ENCODE assay signal across 1 cellular context in the genomic region with DNA sequence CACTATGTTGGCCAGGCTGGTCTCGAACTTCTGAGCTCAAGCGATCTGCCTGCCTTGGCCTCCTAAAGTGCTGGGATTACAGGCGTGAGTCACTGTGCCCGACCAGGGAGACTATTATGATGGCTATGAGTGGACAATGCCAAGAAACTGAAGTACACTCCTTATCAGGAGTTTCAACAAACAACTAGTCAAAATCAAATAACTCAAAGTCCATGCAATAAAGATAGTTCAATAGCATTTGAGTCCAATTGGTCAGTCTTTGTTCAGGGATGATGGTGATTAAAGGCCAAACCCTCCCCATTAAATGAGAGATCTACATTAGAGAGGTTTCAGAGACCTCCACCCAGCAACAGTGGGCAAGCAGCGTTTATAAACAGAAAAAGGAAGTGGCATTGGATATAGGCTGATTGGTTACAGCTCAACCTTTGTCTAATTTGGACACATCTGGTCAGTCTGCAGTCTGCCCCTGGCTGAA.
TF ChIP-seq lines count a peak whose summit lies in the region.

No MANE protein-coding gene starts in this region.

TF ChIP-seq in HepG2, 621 proteins besides CTCF, POLR2A, EP300 and RAD21 (continued from another document):
- TF ChIP-seq, protein P1, sequence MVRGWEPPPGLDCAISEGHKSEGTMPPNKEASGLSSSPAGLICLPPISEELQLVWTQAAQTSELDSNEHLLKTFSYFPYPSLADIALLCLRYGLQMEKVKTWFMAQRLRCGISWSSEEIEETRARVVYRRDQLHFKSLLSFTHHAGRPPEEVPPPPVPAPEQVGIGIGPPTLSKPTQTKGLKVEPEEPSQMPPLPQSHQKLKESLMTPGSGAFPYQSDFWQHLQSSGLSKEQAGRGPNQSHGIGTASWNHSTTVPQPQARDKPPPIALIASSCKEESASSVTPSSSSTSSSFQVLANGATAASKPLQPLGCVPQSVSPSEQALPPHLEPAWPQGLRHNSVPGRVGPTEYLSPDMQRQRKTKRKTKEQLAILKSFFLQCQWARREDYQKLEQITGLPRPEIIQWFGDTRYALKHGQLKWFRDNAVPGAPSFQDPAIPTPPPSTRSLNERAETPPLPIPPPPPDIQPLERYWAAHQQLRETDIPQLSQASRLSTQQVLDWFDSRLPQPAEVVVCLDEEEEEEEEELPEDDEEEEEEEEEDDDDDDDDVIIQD (CRISPR knock-in tag; IDR thresholded peaks at IDR 0.05; ENCODE audit: low read depth): peak; percentile 18; the same call in 1 of the 2 replicates
- TF ChIP-seq NCOR1 (IDR thresholded peaks at IDR 0.05; ENCODE audit: borderline replicate concordance, low read length): peak; percentile 69; the same call in 1 of the 2 replicates
- 0 out of 2 replicates have a peak, but pooled peaks have one; percentile 14 for TF ChIP-seq BCL6 (CRISPR knock-in tag; IDR thresholded peaks at IDR 0.05)
- no peak for TF ChIP-seq FOXA1 (IDR thresholded peaks at IDR 0.05)
- 0 out of 2 replicates have a peak, but pooled peaks have one; percentile 15 for TF ChIP-seq FOXA1 (CRISPR knock-in tag; IDR thresholded peaks at IDR 0.05)
- TF ChIP-seq, protein P2, sequence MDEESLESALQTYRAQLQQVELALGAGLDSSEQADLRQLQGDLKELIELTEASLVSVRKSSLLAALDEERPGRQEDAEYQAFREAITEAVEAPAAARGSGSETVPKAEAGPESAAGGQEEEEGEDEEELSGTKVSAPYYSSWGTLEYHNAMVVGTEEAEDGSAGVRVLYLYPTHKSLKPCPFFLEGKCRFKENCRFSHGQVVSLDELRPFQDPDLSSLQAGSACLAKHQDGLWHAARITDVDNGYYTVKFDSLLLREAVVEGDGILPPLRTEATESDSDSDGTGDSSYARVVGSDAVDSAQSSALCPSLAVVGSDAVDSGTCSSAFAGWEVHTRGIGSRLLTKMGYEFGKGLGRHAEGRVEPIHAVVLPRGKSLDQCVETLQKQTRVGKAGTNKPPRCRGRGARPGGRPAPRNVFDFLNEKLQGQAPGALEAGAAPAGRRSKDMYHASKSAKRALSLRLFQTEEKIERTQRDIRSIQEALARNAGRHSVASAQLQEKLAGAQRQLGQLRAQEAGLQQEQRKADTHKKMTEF (CRISPR knock-in tag; IDR thresholded peaks at IDR 0.05): peak; percentile 45; the same call in 1 of the 2 replicates
- TF ChIP-seq, protein P3, sequence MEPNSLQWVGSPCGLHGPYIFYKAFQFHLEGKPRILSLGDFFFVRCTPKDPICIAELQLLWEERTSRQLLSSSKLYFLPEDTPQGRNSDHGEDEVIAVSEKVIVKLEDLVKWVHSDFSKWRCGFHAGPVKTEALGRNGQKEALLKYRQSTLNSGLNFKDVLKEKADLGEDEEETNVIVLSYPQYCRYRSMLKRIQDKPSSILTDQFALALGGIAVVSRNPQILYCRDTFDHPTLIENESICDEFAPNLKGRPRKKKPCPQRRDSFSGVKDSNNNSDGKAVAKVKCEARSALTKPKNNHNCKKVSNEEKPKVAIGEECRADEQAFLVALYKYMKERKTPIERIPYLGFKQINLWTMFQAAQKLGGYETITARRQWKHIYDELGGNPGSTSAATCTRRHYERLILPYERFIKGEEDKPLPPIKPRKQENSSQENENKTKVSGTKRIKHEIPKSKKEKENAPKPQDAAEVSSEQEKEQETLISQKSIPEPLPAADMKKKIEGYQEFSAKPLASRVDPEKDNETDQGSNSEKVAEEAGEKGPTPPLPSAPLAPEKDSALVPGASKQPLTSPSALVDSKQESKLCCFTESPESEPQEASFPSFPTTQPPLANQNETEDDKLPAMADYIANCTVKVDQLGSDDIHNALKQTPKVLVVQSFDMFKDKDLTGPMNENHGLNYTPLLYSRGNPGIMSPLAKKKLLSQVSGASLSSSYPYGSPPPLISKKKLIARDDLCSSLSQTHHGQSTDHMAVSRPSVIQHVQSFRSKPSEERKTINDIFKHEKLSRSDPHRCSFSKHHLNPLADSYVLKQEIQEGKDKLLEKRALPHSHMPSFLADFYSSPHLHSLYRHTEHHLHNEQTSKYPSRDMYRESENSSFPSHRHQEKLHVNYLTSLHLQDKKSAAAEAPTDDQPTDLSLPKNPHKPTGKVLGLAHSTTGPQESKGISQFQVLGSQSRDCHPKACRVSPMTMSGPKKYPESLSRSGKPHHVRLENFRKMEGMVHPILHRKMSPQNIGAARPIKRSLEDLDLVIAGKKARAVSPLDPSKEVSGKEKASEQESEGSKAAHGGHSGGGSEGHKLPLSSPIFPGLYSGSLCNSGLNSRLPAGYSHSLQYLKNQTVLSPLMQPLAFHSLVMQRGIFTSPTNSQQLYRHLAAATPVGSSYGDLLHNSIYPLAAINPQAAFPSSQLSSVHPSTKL (CRISPR knock-in tag; IDR thresholded peaks at IDR 0.05): peak; percentile 50; the same call in 1 of the 2 replicates
- TF ChIP-seq, protein P4, sequence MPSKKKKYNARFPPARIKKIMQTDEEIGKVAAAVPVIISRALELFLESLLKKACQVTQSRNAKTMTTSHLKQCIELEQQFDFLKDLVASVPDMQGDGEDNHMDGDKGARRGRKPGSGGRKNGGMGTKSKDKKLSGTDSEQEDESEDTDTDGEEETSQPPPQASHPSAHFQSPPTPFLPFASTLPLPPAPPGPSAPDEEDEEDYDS (CRISPR knock-in tag; IDR thresholded peaks at IDR 0.05): 0 out of 2 replicates have a peak, but pooled peaks have one; percentile 19
- no peak for TF ChIP-seq CBX2 (IDR thresholded peaks at IDR 0.05; ENCODE audit: low read depth, low read length)
- TF ChIP-seq CBX2 (CRISPR knock-in tag; IDR thresholded peaks at IDR 0.05; ENCODE audit: low read depth): no peak
- TF ChIP-seq CC2D1A (CRISPR knock-in tag; IDR thresholded peaks at IDR 0.05): no peak
- no peak for TF ChIP-seq NFIB (CRISPR knock-in tag; IDR thresholded peaks at IDR 0.05; ENCODE audit: borderline replicate concordance)
- TF ChIP-seq MTF1 (CRISPR knock-in tag; IDR thresholded peaks at IDR 0.05): no peak
- TF ChIP-seq, protein P5, sequence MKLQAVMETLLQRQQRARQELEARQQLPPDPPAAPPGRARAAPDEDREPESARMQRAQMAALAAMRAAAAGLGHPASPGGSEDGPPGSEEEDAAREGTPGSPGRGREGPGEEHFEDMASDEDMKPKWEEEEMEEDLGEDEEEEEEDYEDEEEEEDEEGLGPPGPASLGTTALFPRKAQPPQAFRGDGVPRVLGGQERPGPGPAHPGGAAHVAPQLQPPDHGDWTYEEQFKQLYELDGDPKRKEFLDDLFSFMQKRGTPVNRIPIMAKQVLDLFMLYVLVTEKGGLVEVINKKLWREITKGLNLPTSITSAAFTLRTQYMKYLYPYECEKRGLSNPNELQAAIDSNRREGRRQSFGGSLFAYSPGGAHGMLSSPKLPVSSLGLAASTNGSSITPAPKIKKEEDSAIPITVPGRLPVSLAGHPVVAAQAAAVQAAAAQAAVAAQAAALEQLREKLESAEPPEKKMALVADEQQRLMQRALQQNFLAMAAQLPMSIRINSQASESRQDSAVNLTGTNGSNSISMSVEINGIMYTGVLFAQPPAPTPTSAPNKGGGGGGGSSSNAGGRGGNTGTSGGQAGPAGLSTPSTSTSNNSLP (IDR thresholded peaks at IDR 0.05; ENCODE audit: low read depth, low read length): peak; percentile 91
- peak; percentile 31; the same call in 1 of the 2 replicates for TF ChIP-seq MIXL1 (CRISPR knock-in tag; IDR thresholded peaks at IDR 0.05)
- peak; percentile 13; the same call in 1 of the 2 replicates for TF ChIP-seq RFX5 (IDR thresholded peaks at IDR 0.05; ENCODE audit: low read depth, low read length)
- no peak for TF ChIP-seq MAFF (IDR thresholded peaks at IDR 0.05; ENCODE audit: low read depth, low read length)
- no peak for TF ChIP-seq FOXP1 (IDR thresholded peaks at IDR 0.05)
- TF ChIP-seq FOXP1 (CRISPR knock-in tag; IDR thresholded peaks at IDR 0.05): peak; percentile 41; the same call in 1 of the 2 replicates
- TF ChIP-seq, protein P6, sequence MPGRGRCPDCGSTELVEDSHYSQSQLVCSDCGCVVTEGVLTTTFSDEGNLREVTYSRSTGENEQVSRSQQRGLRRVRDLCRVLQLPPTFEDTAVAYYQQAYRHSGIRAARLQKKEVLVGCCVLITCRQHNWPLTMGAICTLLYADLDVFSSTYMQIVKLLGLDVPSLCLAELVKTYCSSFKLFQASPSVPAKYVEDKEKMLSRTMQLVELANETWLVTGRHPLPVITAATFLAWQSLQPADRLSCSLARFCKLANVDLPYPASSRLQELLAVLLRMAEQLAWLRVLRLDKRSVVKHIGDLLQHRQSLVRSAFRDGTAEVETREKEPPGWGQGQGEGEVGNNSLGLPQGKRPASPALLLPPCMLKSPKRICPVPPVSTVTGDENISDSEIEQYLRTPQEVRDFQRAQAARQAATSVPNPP (CRISPR knock-in tag; IDR thresholded peaks at IDR 0.05): no peak
- TF ChIP-seq, protein P7, sequence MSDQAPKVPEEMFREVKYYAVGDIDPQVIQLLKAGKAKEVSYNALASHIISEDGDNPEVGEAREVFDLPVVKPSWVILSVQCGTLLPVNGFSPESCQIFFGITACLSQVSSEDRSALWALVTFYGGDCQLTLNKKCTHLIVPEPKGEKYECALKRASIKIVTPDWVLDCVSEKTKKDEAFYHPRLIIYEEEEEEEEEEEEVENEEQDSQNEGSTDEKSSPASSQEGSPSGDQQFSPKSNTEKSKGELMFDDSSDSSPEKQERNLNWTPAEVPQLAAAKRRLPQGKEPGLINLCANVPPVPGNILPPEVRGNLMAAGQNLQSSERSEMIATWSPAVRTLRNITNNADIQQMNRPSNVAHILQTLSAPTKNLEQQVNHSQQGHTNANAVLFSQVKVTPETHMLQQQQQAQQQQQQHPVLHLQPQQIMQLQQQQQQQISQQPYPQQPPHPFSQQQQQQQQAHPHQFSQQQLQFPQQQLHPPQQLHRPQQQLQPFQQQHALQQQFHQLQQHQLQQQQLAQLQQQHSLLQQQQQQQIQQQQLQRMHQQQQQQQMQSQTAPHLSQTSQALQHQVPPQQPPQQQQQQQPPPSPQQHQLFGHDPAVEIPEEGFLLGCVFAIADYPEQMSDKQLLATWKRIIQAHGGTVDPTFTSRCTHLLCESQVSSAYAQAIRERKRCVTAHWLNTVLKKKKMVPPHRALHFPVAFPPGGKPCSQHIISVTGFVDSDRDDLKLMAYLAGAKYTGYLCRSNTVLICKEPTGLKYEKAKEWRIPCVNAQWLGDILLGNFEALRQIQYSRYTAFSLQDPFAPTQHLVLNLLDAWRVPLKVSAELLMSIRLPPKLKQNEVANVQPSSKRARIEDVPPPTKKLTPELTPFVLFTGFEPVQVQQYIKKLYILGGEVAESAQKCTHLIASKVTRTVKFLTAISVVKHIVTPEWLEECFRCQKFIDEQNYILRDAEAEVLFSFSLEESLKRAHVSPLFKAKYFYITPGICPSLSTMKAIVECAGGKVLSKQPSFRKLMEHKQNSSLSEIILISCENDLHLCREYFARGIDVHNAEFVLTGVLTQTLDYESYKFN (CRISPR knock-in tag; conservative IDR thresholded peaks at IDR 0.05): peak; percentile 61
- TF ChIP-seq SOX5 (CRISPR knock-in tag; IDR thresholded peaks at IDR 0.05; ENCODE audit: borderline replicate concordance): peak; percentile 65; the same call in 1 of the 2 replicates
